Comparison of ENCODE assay signal across 8 cellular contexts in the genomic region with DNA sequence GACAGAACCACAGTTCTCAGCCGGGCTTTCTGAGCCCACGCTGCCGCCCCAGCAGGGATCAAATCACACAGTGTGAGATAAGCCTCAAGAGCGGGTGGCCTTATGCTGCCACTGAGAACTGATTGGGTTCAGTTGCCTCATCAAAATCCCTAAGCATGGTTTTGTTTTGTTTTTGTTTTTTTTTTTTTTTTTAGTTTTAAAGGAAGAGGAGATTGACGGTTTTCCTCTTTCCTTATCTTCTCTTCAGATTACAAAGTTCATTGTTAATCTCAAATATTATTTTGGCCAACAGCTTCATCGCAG. TPM values are rescaled to one million over a fixed set of nuclear protein-coding genes. Genes with fewer than 3 reads are reported as not detected.
DNase-seq lines count a peak whose midpoint lies in the region; ATAC-seq and TF ChIP-seq lines count a peak whose summit lies in the region.

No MANE protein-coding gene starts in this region.

- H3K27me3 ChIP-seq in A673 (replicated peaks; ENCODE audit: insufficient read depth, low read depth, low read length, poor library complexity) (no peaks in the 10 kb centered on the region), HUES48 (ENCODE audit: control insufficient read depth, insufficient read depth, low read length) (no peaks in the 10 kb centered on the region), colonic mucosa (no peaks in the 10 kb centered on the region), muscle layer of duodenum (ENCODE audit: low read depth, low read length) (no peaks in the 10 kb centered on the region)

- H3K4me3 ChIP-seq in A673 (ENCODE audit: low read depth, low read length, poor library complexity, severe bottlenecking): peak overlapping the region; percentile 79
- peak overlapping the region; percentile 85 for H3K4me3 ChIP-seq in HUES48 (ENCODE audit: low read depth, low read length)
- peak overlapping the region; percentile 57 for H3K4me3 ChIP-seq in colonic mucosa
- peak overlapping the region; percentile 87 to 95 for H3K4me3 ChIP-seq in muscle layer of duodenum (ENCODE audit: low read depth in 1 of 2, low read length in 2 of 2)

- TF ChIP-seq CTCF in A673 (conservative IDR thresholded peaks at IDR 0.05; ENCODE audit: low read depth, low read length) (no peak), colonic mucosa (IDR thresholded peaks at IDR 0.05) (no peak)

- DNase-seq in A673 (ENCODE audit: low spot score): no peak
- no peak for DNase-seq in colonic mucosa
- DNase-seq in NCI-H524 (lab: John Stamatoyannopoulos, UW): no peak
- no peak for DNase-seq in SHP77 treated with DMSO at 0.1 percent for 48 hours (lab: John Stamatoyannopoulos, UW)
- no peak for DNase-seq in NCI-H2227 (lab: John Stamatoyannopoulos, UW; ENCODE audit: unreplicated experiment)

- intact Hi-C loops in A673 (cut with micrococcal nuclease; ENCODE audit: unreplicated experiment): no loop called here
- intact Hi-C loops in colonic mucosa (cut with DNase I): no loop called here

- POLR2A ChIA-PET in A673 (lab: Charles Lee; ENCODE audit: low non-redundant PET): interaction anchor here (0.5 kb wide), 1 partner anchor 19 kb away, joined by 5 read pairs; no protein-coding TSS in a partner anchor

- no TSS peak for BruUV-seq in A673 (replicated peaks; lab: Mats Ljungman, UMichigan)

- H3K9me3 ChIP-seq in A673 (ENCODE audit: low read depth, low read length, poor library complexity, severe bottlenecking) (no peaks in the 10 kb centered on the region), HUES48 (ENCODE audit: control insufficient read depth, insufficient read depth, low read length) (no peaks in the 10 kb centered on the region), colonic mucosa (no peaks in the 10 kb centered on the region), muscle layer of duodenum (ENCODE audit: control insufficient read depth in 1 of 2, low read length in 2 of 2) (no peaks in the 10 kb centered on the region)

- ATAC-seq in GM19351 (IDR thresholded peaks at IDR 0.05; ENCODE audit: unreplicated experiment): peak; percentile 18

- H3K27ac ChIP-seq in A673 (ENCODE audit: low read depth, low read length, poor library complexity, severe bottlenecking) (peak overlapping the region; percentile 96), HUES48 (ENCODE audit: low read depth, low read length) (peak overlapping the region; percentile 88), colonic mucosa (peak overlapping the region; percentile 87), muscle layer of duodenum (ENCODE audit: low read length) (peak overlapping the region; percentile 97)

- H3K4me1 ChIP-seq in A673 (ENCODE audit: insufficient read depth, low read length, poor library complexity, severe bottlenecking) (peaks cover 17% of the 10 kb centered on the region), HUES48 (ENCODE audit: control insufficient read depth, insufficient read depth, low read length) (no peaks in the 10 kb centered on the region), colonic mucosa (peaks cover 7% of the 10 kb centered on the region), muscle layer of duodenum (ENCODE audit: control insufficient read depth in 1 of 2, insufficient read depth in 2 of 2, low read length in 2 of 2) (peaks cover 6 to 21% of the 10 kb centered on the region in 2 donors)

- H3K36me3 ChIP-seq in A673 (ENCODE audit: insufficient read depth, low read length, poor library complexity, severe bottlenecking) (peaks cover 38% of the 10 kb centered on the region), HUES48 (ENCODE audit: control insufficient read depth, insufficient read depth, low read length) (peaks cover 33% of the 10 kb centered on the region), colonic mucosa (peaks cover under 1% of the 10 kb centered on the region), muscle layer of duodenum (ENCODE audit: control insufficient read depth in 1 of 2, insufficient read depth in 2 of 2, low read length in 2 of 2) (peaks cover 19 to 24% of the 10 kb centered on the region in 2 donors)

- CTCF ChIA-PET in A673 (lab: Charles Lee): no interaction called here

- peak overlapping the region; percentile 78 for H3K9ac ChIP-seq in HUES48 (ENCODE audit: low read depth, low read length)
- peak overlapping the region; percentile 90 to 98 for H3K9ac ChIP-seq in colonic mucosa (ENCODE audit: low read depth in 2 of 2, low read length in 2 of 2)

RNA-seq across cellular contexts. Expression of gene COA6, which starts 0.6 kb away (rescaled TPM):
- total RNA-seq in A673 (2021) (75.3 and 88.4 TPM in 2 replicates), colonic mucosa (10 to 100 TPM; 33.9 to 64.5 TPM)
